In genomic region chr4:100106982-100107381, GRCh38 we compare ENCODE assay signal across 9 cellular contexts.
DNase-seq lines count a peak whose midpoint lies in the region; ATAC-seq and TF ChIP-seq lines count a peak whose summit lies in the region.
"Had no signal": no experiment of that assay in that cellular context is flagged by ENCODE, and none has a peak within 500 bp of the region (broad histone marks: within the 10 kb centered on the region; RNA-seq: fewer than 3 reads in every experiment).

No MANE protein-coding gene starts in this region.

- H4K91ac ChIP-seq in H9 (ENCODE audit: insufficient read length, low read depth, low read length) = no peak overlapping the region

- H2BK120ac ChIP-seq in H9 (ENCODE audit: low read depth, low read length, poor library complexity, severe bottlenecking) = no peak overlapping the region

- H3K4ac ChIP-seq in H9 (ENCODE audit: low read depth, low read length) = no peak overlapping the region

- H2BK15ac ChIP-seq in H9 (ENCODE audit: low read depth, low read length) = no peak overlapping the region

- H3K79me1 ChIP-seq in H9 (ENCODE audit: insufficient read depth, low read depth, low read length, poor library complexity, severe bottlenecking) = no peaks in the 10 kb centered on the region

- no peak overlapping the region for H2AFZ ChIP-seq in H9 (ENCODE audit: low read length)

- no peak overlapping the region for H2AK5ac ChIP-seq in H9 (ENCODE audit: insufficient read length, low read length)

- H4K5ac ChIP-seq in H9 (ENCODE audit: insufficient read length, low read depth, low read length) = no peak overlapping the region

- peak overlapping the region; percentile 32 for H3K4me3 Mint-ChIP-seq in T-helper 1 cell treated with Interleukin-12 subunit alpha and Interleukin-12 subunit beta and Interleukin-4 antibody, amounts not matched to agents 30 μg/mL and 1 μg/mL, for 36 hours
- H3K4me3 Mint-ChIP-seq in H9 = no peak overlapping the region

- no peaks in the 10 kb centered on the region for H3K23me2 ChIP-seq in H9 (ENCODE audit: insufficient read length, low read depth, low read length, poor library complexity, severe bottlenecking)

- H3K27me3 Mint-ChIP-seq in T-helper 1 cell treated with Interleukin-12 subunit alpha and Interleukin-12 subunit beta and Interleukin-4 antibody, amounts not matched to agents 30 μg/mL and 1 μg/mL, for 36 hours (ENCODE audit: low read depth) = no peaks in the 10 kb centered on the region
- H3K27me3 Mint-ChIP-seq in H9 (ENCODE audit: low read depth) = peaks cover 3% of the 10 kb centered on the region
- H3K27me3 Mint-ChIP-seq: IgD-negative memory B cell had no signal

- H3K27ac ChIP-seq in H9 (ENCODE audit: insufficient read length, low read depth, low read length) = no peak overlapping the region

- H3K23ac ChIP-seq in H9 (ENCODE audit: insufficient read length, low read depth, low read length) = no peak overlapping the region

- no CpG with 5 or more reads among the region's 1 CpG for WGBS in H9 (ENCODE audit: extremely low coverage, insufficient read length, low lambda C conversion rate)

- no peak overlapping the region for H3T11ph ChIP-seq in H9 (ENCODE audit: low read length)

- no peaks in the 10 kb centered on the region for H3K9me3 Mint-ChIP-seq in T-helper 1 cell treated with Interleukin-12 subunit alpha and Interleukin-12 subunit beta and Interleukin-4 antibody, amounts not matched to agents 30 μg/mL and 1 μg/mL, for 36 hours
- no peaks in the 10 kb centered on the region for H3K9me3 Mint-ChIP-seq in H9
- H3K9me3 Mint-ChIP-seq: IgD-negative memory B cell had no signal

- no peaks in the 10 kb centered on the region for H4K20me1 ChIP-seq in H9 (ENCODE audit: control insufficient read depth, insufficient read depth, insufficient read length)

- H3K79me2 ChIP-seq in H9 (ENCODE audit: insufficient read depth, low read length) = no peaks in the 10 kb centered on the region

- H3K4me1 Mint-ChIP-seq in T-helper 1 cell treated with Interleukin-12 subunit alpha and Interleukin-12 subunit beta and Interleukin-4 antibody, amounts not matched to agents 30 μg/mL and 1 μg/mL, for 36 hours (ENCODE audit: low read depth) = peaks cover 35% of the 10 kb centered on the region
- H3K4me1 Mint-ChIP-seq in H9 = peaks cover 0 to 2% of the 10 kb centered on the region in 2 experiments; a peak in 3 of 4 replicates

- no peak overlapping the region for H2BK20ac ChIP-seq in H9 (ENCODE audit: low read depth, low read length, poor library complexity, severe bottlenecking)

- H3K9ac ChIP-seq in H9 (ENCODE audit: extremely low read depth, insufficient read length, low read length) = no peak overlapping the region

- no peak overlapping the region for H3K14ac ChIP-seq in H9 (ENCODE audit: insufficient read depth, low read length)

- H3K18ac ChIP-seq in H9 (ENCODE audit: insufficient read length, low read depth, low read length) = no peak overlapping the region

- no peaks in the 10 kb centered on the region for H3K27me3 ChIP-seq in H9 (ENCODE audit: insufficient read depth, low read length)

- H3K4me1 ChIP-seq in H9 (ENCODE audit: insufficient read depth, low read length) = no peaks in the 10 kb centered on the region

- no peak overlapping the region for H4K8ac ChIP-seq in H9 (replicated peaks; ENCODE audit: insufficient read length, low read depth, low read length)

- no peaks in the 10 kb centered on the region for H3K9me3 ChIP-seq in H9 (ENCODE audit: control insufficient read depth, low read depth, low read length)

- H3K4me2 ChIP-seq in H9 (ENCODE audit: insufficient read depth, insufficient read length, low read length) = no peak overlapping the region

- no peaks in the 10 kb centered on the region for H3K36me3 Mint-ChIP-seq in T-helper 1 cell treated with Interleukin-12 subunit alpha and Interleukin-12 subunit beta and Interleukin-4 antibody, amounts not matched to agents 30 μg/mL and 1 μg/mL, for 36 hours (ENCODE audit: low read depth)
- no peaks in the 10 kb centered on the region; a peak in 1 of 7 replicates for H3K36me3 Mint-ChIP-seq in H9 (ENCODE audit: insufficient read depth in 1 of 3, low read depth in 3 of 3)
- H3K36me3 Mint-ChIP-seq: IgD-negative memory B cell had no signal

- no peak overlapping the region for H3K56ac ChIP-seq in H9 (ENCODE audit: insufficient read length, low read depth, low read length)

- peak overlapping the region; percentile 72 for H3K27ac Mint-ChIP-seq in T-helper 1 cell treated with Interleukin-12 subunit alpha and Interleukin-12 subunit beta and Interleukin-4 antibody, amounts not matched to agents 30 μg/mL and 1 μg/mL, for 36 hours
- H3K27ac Mint-ChIP-seq in H9 = no peak overlapping the region
- H3K27ac Mint-ChIP-seq: IgD-negative memory B cell had no signal

- no peak overlapping the region for H2BK5ac ChIP-seq in H9 (ENCODE audit: insufficient read length, low read length)

- TF ChIP-seq CTCF in H9 (conservative IDR thresholded peaks at IDR 0.05) = no peak

- in situ Hi-C loops in ACHN (cut with HindIII; ENCODE audit: low pct_ligation_motif_present, low pct_unique_long_range_greater_than_20kb, low sequenced_read_pairs) = no loop called here

- ATAC-seq in GM19324 (IDR thresholded peaks at IDR 0.05; ENCODE audit: low FRiP score, unreplicated experiment) (peak; percentile 99), HG03066 (IDR thresholded peaks at IDR 0.05; ENCODE audit: low read depth, unreplicated experiment) (peak; percentile 97), left colon (no peak)

- peak; percentile 22 for DNase-seq in ACHN
- no peak for DNase-seq in H9
- no peak for DNase-seq in amniotic stem cell (lab: John Stamatoyannopoulos, UW)
- no peak for DNase-seq in left colon
- no peak for DNase-seq in NCI-H748 treated with DMSO at 0.1 percent for 48 hours (lab: John Stamatoyannopoulos, UW)

- intact Hi-C loops in left colon (cut with DNase I, micrococcal nuclease) = no loop called here

- H2BK12ac ChIP-seq in H9 (ENCODE audit: insufficient read length, low read depth, low read length) = no peak overlapping the region
